ENCODE assay signal across 1 cellular context in genomic region chr20:58888521-58889333, GRCh38.
TF ChIP-seq lines count a peak whose summit lies in the region.

No MANE protein-coding gene starts in this region.

TF ChIP-seq in K562, 482 proteins besides CTCF, POLR2A, EP300 and RAD21 (continued from another document and continues in another):
- TF ChIP-seq, protein P1, sequence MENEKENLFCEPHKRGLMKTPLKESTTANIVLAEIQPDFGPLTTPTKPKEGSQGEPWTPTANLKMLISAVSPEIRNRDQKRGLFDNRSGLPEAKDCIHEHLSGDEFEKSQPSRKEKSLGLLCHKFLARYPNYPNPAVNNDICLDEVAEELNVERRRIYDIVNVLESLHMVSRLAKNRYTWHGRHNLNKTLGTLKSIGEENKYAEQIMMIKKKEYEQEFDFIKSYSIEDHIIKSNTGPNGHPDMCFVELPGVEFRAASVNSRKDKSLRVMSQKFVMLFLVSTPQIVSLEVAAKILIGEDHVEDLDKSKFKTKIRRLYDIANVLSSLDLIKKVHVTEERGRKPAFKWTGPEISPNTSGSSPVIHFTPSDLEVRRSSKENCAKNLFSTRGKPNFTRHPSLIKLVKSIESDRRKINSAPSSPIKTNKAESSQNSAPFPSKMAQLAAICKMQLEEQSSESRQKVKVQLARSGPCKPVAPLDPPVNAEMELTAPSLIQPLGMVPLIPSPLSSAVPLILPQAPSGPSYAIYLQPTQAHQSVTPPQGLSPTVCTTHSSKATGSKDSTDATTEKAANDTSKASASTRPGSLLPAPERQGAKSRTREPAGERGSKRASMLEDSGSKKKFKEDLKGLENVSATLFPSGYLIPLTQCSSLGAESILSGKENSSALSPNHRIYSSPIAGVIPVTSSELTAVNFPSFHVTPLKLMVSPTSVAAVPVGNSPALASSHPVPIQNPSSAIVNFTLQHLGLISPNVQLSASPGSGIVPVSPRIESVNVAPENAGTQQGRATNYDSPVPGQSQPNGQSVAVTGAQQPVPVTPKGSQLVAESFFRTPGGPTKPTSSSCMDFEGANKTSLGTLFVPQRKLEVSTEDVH (IDR thresholded peaks at IDR 0.05; ENCODE audit: low read depth, partially characterized antibody), result no peak
- TF ChIP-seq ETV5 (CRISPR knock-in tag; IDR thresholded peaks at IDR 0.05; ENCODE audit: low read depth), result no peak
- no peak for TF ChIP-seq FOXJ2 (tag; IDR thresholded peaks at IDR 0.05)
- no peak for TF ChIP-seq ZNF354B (CRISPR knock-in tag; IDR thresholded peaks at IDR 0.05)
- no peak for TF ChIP-seq RBM39 (optimal IDR thresholded peaks at IDR 0.05; ENCODE audit: low read depth, low read length)
- no peak for TF ChIP-seq TRIM24 (IDR thresholded peaks at IDR 0.05)
- no peak for TF ChIP-seq CBX5 (IDR thresholded peaks at IDR 0.05; ENCODE audit: borderline replicate concordance, low read depth)
- 0 out of 6 replicates have a peak, but pooled peaks of 1 of the 3 experiments have one; percentile 37 for TF ChIP-seq ZBTB11 (CRISPR knock-in tag; IDR thresholded peaks at IDR 0.05)
- TF ChIP-seq, protein P2, sequence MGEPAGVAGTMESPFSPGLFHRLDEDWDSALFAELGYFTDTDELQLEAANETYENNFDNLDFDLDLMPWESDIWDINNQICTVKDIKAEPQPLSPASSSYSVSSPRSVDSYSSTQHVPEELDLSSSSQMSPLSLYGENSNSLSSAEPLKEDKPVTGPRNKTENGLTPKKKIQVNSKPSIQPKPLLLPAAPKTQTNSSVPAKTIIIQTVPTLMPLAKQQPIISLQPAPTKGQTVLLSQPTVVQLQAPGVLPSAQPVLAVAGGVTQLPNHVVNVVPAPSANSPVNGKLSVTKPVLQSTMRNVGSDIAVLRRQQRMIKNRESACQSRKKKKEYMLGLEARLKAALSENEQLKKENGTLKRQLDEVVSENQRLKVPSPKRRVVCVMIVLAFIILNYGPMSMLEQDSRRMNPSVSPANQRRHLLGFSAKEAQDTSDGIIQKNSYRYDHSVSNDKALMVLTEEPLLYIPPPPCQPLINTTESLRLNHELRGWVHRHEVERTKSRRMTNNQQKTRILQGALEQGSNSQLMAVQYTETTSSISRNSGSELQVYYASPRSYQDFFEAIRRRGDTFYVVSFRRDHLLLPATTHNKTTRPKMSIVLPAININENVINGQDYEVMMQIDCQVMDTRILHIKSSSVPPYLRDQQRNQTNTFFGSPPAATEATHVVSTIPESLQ (CRISPR knock-in tag; IDR thresholded peaks at IDR 0.05), result no peak
- no peak for TF ChIP-seq TAL1 (IDR thresholded peaks at IDR 0.05)
- TF ChIP-seq ID3 (CRISPR knock-in tag; IDR thresholded peaks at IDR 0.05), result no peak
- no peak for TF ChIP-seq ID3 (tag; IDR thresholded peaks at IDR 0.05)
- TF ChIP-seq LCOR (CRISPR knock-in tag; IDR thresholded peaks at IDR 0.05), result no peak
- TF ChIP-seq RBM14 (IDR thresholded peaks at IDR 0.05; ENCODE audit: borderline replicate concordance, insufficient read depth, low read depth, low read length), result no peak
- TF ChIP-seq GABPB2 (CRISPR knock-in tag; conservative IDR thresholded peaks at IDR 0.05), result no peak
- TF ChIP-seq, protein P3, sequence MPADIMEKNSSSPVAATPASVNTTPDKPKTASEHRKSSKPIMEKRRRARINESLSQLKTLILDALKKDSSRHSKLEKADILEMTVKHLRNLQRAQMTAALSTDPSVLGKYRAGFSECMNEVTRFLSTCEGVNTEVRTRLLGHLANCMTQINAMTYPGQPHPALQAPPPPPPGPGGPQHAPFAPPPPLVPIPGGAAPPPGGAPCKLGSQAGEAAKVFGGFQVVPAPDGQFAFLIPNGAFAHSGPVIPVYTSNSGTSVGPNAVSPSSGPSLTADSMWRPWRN (IDR thresholded peaks at IDR 0.05; ENCODE audit: low read depth), result no peak
- no peak for TF ChIP-seq ELK1 (CRISPR knock-in tag; IDR thresholded peaks at IDR 0.05)
- no peak for TF ChIP-seq NR2C2 (CRISPR knock-in tag; IDR thresholded peaks at IDR 0.05)
- TF ChIP-seq NR2C2 (tag; IDR thresholded peaks at IDR 0.05), result no peak
- TF ChIP-seq NR2C1 (IDR thresholded peaks at IDR 0.05), result no peak
- no peak for TF ChIP-seq NR2C1 (tag; IDR thresholded peaks at IDR 0.05)
- no peak for TF ChIP-seq ZNF76 (CRISPR knock-in tag; IDR thresholded peaks at IDR 0.05; ENCODE audit: borderline replicate concordance)
- TF ChIP-seq ZNF316 (IDR thresholded peaks at IDR 0.05), result no peak
- no peak for TF ChIP-seq CBFA2T3 (IDR thresholded peaks at IDR 0.05)
- TF ChIP-seq TCF7 (IDR thresholded peaks at IDR 0.05; ENCODE audit: borderline replicate concordance), result no peak
- no peak for TF ChIP-seq MCM2 (IDR thresholded peaks at IDR 0.05; ENCODE audit: low read depth)
- no peak for TF ChIP-seq NEUROD1 (IDR thresholded peaks at IDR 0.05; ENCODE audit: borderline replicate concordance, low read depth, low read length, partially characterized antibody)
- no peak for TF ChIP-seq CBX2 (IDR thresholded peaks at IDR 0.05; ENCODE audit: insufficient read depth, low read length, poor library complexity, severe bottlenecking)
- no peak for TF ChIP-seq NCOR1 (IDR thresholded peaks at IDR 0.05)
- no peak for TF ChIP-seq ZNF184 (CRISPR knock-in tag; IDR thresholded peaks at IDR 0.05)
- TF ChIP-seq, protein P4, sequence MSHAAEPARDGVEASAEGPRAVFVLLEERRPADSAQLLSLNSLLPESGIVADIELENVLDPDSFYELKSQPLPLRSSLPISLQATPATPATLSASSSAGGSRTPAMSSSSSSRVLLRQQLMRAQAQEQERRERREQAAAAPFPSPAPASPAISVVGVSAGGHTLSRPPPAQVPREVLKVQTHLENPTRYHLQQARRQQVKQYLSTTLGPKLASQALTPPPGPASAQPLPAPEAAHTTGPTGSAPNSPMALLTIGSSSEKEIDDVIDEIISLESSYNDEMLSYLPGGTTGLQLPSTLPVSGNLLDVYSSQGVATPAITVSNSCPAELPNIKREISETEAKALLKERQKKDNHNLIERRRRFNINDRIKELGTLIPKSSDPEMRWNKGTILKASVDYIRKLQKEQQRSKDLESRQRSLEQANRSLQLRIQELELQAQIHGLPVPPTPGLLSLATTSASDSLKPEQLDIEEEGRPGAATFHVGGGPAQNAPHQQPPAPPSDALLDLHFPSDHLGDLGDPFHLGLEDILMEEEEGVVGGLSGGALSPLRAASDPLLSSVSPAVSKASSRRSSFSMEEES (CRISPR knock-in tag; IDR thresholded peaks at IDR 0.05), result no peak
- TF ChIP-seq CBFB (CRISPR knock-in tag; IDR thresholded peaks at IDR 0.05), result no peak
- no peak for TF ChIP-seq ZNF23 (CRISPR knock-in tag; IDR thresholded peaks at IDR 0.05)
- TF ChIP-seq NFYB (IDR thresholded peaks at IDR 0.05; ENCODE audit: extremely low read depth, insufficient read length), result no peak
- TF ChIP-seq CBX3 (IDR thresholded peaks at IDR 0.05; ENCODE audit: borderline replicate concordance in 1 of 2, low read length in 2 of 2), result no peak
- peak; percentile 47 for TF ChIP-seq CXXC5 (CRISPR knock-in tag; IDR thresholded peaks at IDR 0.05)
- no peak for TF ChIP-seq ZEB2 (IDR thresholded peaks at IDR 0.05)
- TF ChIP-seq DDX20 (tag; IDR thresholded peaks at IDR 0.05; ENCODE audit: low read depth), result no peak
- no peak for TF ChIP-seq ZNF143 (CRISPR knock-in tag; IDR thresholded peaks at IDR 0.05)
- TF ChIP-seq ZKSCAN3 (CRISPR knock-in tag; IDR thresholded peaks at IDR 0.05), result no peak
- TF ChIP-seq TCFL5 (CRISPR knock-in tag; conservative IDR thresholded peaks at IDR 0.05), result no peak
- TF ChIP-seq HCFC1 (IDR thresholded peaks at IDR 0.05; ENCODE audit: low read depth, low read length), result peak; percentile 65
- no peak for TF ChIP-seq PREB (CRISPR knock-in tag; IDR thresholded peaks at IDR 0.05)
- TF ChIP-seq MTA1 (IDR thresholded peaks at IDR 0.05; ENCODE audit: borderline replicate concordance), result peak; percentile 90
- 0 out of 2 replicates have a peak, but pooled peaks have one; percentile 20 for TF ChIP-seq CBX1 (IDR thresholded peaks at IDR 0.05; ENCODE audit: low read depth)
- TF ChIP-seq POLR3A (IDR thresholded peaks at IDR 0.05; ENCODE audit: borderline replicate concordance, extremely low read depth, insufficient read depth, insufficient read length), result no peak
- no peak for TF ChIP-seq HLTF (IDR thresholded peaks at IDR 0.05)
- TF ChIP-seq TCF7L2 (IDR thresholded peaks at IDR 0.05; ENCODE audit: low read depth, low read length), result peak; percentile 59; the same call in 1 of the 2 replicates
- TF ChIP-seq IRF2 (CRISPR knock-in tag; IDR thresholded peaks at IDR 0.05), result no peak
- peak; percentile 53 for TF ChIP-seq RBBP5 (IDR thresholded peaks at IDR 0.05; ENCODE audit: borderline replicate concordance, insufficient read depth, low read length, poor library complexity, severe bottlenecking)
